Comparison of ENCODE assay signal across 19 cellular contexts in genomic region chr14:51602176-51602759, GRCh38. TPM values are rescaled to one million over a fixed set of nuclear protein-coding genes. Genes with fewer than 3 reads are reported as not detected.
A peak's percentile ranks its signal among the peaks of the same experiment; 100 is the strongest.
DNase-seq lines count a peak whose midpoint lies in the region; ATAC-seq and TF ChIP-seq lines count a peak whose summit lies in the region.
"Had no signal": no experiment of that assay in that cellular context is flagged by ENCODE, and none has a peak within 500 bp of the region (broad histone marks: within the 10 kb centered on the region; RNA-seq: fewer than 3 reads in every experiment).

No MANE protein-coding gene starts in this region.

- H2AK5ac ChIP-seq in mesenchymal stem cell (ENCODE audit: low read length, severe bottlenecking), result no peak overlapping the region

- no peak overlapping the region for H2BK5ac ChIP-seq in mesenchymal stem cell (ENCODE audit: low read depth, low read length, poor library complexity, severe bottlenecking)

- H3K23ac ChIP-seq in mesenchymal stem cell (ENCODE audit: low read length in 2 of 2), result no peak overlapping the region

- CTCF ChIA-PET in PC-3 (lab: Charles Lee), result no interaction called here

- H3K27me3 ChIP-seq in PC-3 (ENCODE audit: low read length) (no peaks in the 10 kb centered on the region), mesenchymal stem cell (ENCODE audit: control insufficient read depth in 1 of 2, insufficient read depth in 1 of 2, low read length in 2 of 2) (no peaks in the 10 kb centered on the region)
- H3K27me3 ChIP-seq: SJCRH30 had no signal

- H2BK15ac ChIP-seq in mesenchymal stem cell (ENCODE audit: low read depth, poor library complexity, severe bottlenecking), result no peak overlapping the region

- H3K4me3 ChIP-seq in PC-3 (ENCODE audit: low read length), result no peak overlapping the region
- H3K4me3 ChIP-seq in mesenchymal stem cell (ENCODE audit: insufficient read depth in 1 of 2, low read depth in 1 of 2, low read length in 2 of 2), result no peak overlapping the region
- H3K4me3 ChIP-seq: PC-9, SJCRH30 had no signal

- peak; percentile 53 for DNase-seq in EH (ENCODE audit: low read depth)
- peak; percentile 30 for DNase-seq in HCEC 1CT
- no peak for DNase-seq in PC-3
- DNase-seq in mesenchymal stem cell, result no peak
- no peak for DNase-seq in left ventricle myocardium superior
- DNase-seq in activated CD4-positive, CD25-positive, alpha-beta regulatory T cell treated with anti-CD3 and anti-CD28 coated beads, Interleukin-2, amount 50 U/mL, for 72 hours, result no peak
- DNase-seq: Calu3; CD4-positive, alpha-beta memory T cell; EL; GOT3; NCI-H1417; NCI-H187; NCI-H2107; NCI-H526; PC-9; SJCRH30 had no signal

- H3K9me3 ChIP-seq in PC-3 (ENCODE audit: low read length) (no peaks in the 10 kb centered on the region), mesenchymal stem cell (ENCODE audit: control insufficient read depth, low read length) (no peaks in the 10 kb centered on the region)
- H3K9me3 ChIP-seq: SJCRH30 had no signal

- H3K9ac ChIP-seq in PC-3 (ENCODE audit: low read length) (no peak overlapping the region), mesenchymal stem cell (ENCODE audit: low read length) (peak overlapping the region; percentile 6)
- H3K9ac ChIP-seq: KMS-11 had no signal

- H3K36me3 ChIP-seq in PC-3 (ENCODE audit: low read depth, low read length) (no peaks in the 10 kb centered on the region), mesenchymal stem cell (ENCODE audit: control insufficient read depth in 1 of 2, insufficient read depth in 2 of 2, low read depth in 1 of 2, low read length in 2 of 2) (no peaks in the 10 kb centered on the region)
- H3K36me3 ChIP-seq: SJCRH30 had no signal

- no peak overlapping the region for H2BK12ac ChIP-seq in mesenchymal stem cell (ENCODE audit: low read length in 2 of 2)

- no peak overlapping the region for H4K91ac ChIP-seq in mesenchymal stem cell (ENCODE audit: low read length)

- 0 out of 2 replicates have a peak, but pooled peaks have one; percentile 37 for ATAC-seq in PC-3
- no peak for ATAC-seq in GM18505 (IDR thresholded peaks at IDR 0.05; ENCODE audit: unreplicated experiment)
- ATAC-seq in stimulated activated memory B cell treated with anti-CD40 and anti-IgM and Interleukin-4, amounts not matched to agents 10 μg/mL and 1 μg/mL and 100 μg/mL, for 72 hours, result no peak
- no peak for ATAC-seq in left ventricle myocardium superior

- H3K27ac ChIP-seq in PC-3 (ENCODE audit: low read length) (no peak overlapping the region), mesenchymal stem cell (ENCODE audit: low read length, poor library complexity, severe bottlenecking) (no peak overlapping the region)
- H3K27ac ChIP-seq: KMS-11, PC-9, SJCRH30 had no signal

- H3K36me3 Mint-ChIP-seq in stimulated activated memory B cell treated with anti-CD40 and anti-IgM and Interleukin-4, amounts not matched to agents 10 μg/mL and 1 μg/mL and 100 μg/mL, for 72 hours, result no peaks in the 10 kb centered on the region
- H3K36me3 Mint-ChIP-seq: CD4-positive, alpha-beta memory T cell had no signal

- no peaks in the 10 kb centered on the region for H3K4me1 Mint-ChIP-seq in stimulated activated memory B cell treated with anti-CD40 and anti-IgM and Interleukin-4, amounts not matched to agents 10 μg/mL and 1 μg/mL and 100 μg/mL, for 72 hours
- H3K4me1 Mint-ChIP-seq: CD4-positive, alpha-beta memory T cell had no signal

- H3K9me3 Mint-ChIP-seq in stimulated activated memory B cell treated with anti-CD40 and anti-IgM and Interleukin-4, amounts not matched to agents 10 μg/mL and 1 μg/mL and 100 μg/mL, for 72 hours, result no peaks in the 10 kb centered on the region

- no peak overlapping the region for H4K8ac ChIP-seq in mesenchymal stem cell (ENCODE audit: low read length)

- H3K79me1 ChIP-seq in mesenchymal stem cell (replicated peaks; ENCODE audit: low read length, poor library complexity, severe bottlenecking), result peaks cover 2% of the 10 kb centered on the region

- intact Hi-C loops in PC-3 (cut with micrococcal nuclease), result no loop called here
- intact Hi-C loops in left ventricle myocardium superior (cut with micrococcal nuclease), result no loop called here

- H3F3A ChIP-seq in PC-3 (ENCODE audit: low read length, unreplicated experiment), result no peaks in the 10 kb centered on the region

- no peak overlapping the region for H2BK120ac ChIP-seq in mesenchymal stem cell (ENCODE audit: low read depth, low read length)

- 89% methylated on average over 1 of the region's 1 CpG for whole genome bisulfite sequencing in mesenchymal stem cell

- no peak overlapping the region for H3K4me2 ChIP-seq in PC-3 (ENCODE audit: low read length)
- no peak overlapping the region for H3K4me2 ChIP-seq in mesenchymal stem cell (ENCODE audit: low read length, poor library complexity, severe bottlenecking)
- H3K4me2 ChIP-seq: KMS-11, PC-9 had no signal

- no peak overlapping the region for H3K18ac ChIP-seq in mesenchymal stem cell (ENCODE audit: low read depth in 1 of 2, low read length in 2 of 2)

- TF ChIP-seq CTCF in PC-3 (conservative IDR thresholded peaks at IDR 0.05; ENCODE audit: low read depth, low read length), result no peak

- no TSS peak for BruUV-seq in PC-3 (replicated peaks; lab: Mats Ljungman, UMichigan)

- no peak overlapping the region for H3K4ac ChIP-seq in mesenchymal stem cell (ENCODE audit: low read depth in 1 of 2, low read length in 2 of 2)

- no peaks in the 10 kb centered on the region for H4K20me1 ChIP-seq in PC-3 (ENCODE audit: low read length)

- H3K27me3 Mint-ChIP-seq in stimulated activated memory B cell treated with anti-CD40 and anti-IgM and Interleukin-4, amounts not matched to agents 10 μg/mL and 1 μg/mL and 100 μg/mL, for 72 hours, result peaks cover 45% of the 10 kb centered on the region

- no peak overlapping the region for H3K27ac Mint-ChIP-seq in stimulated activated memory B cell treated with anti-CD40 and anti-IgM and Interleukin-4, amounts not matched to agents 10 μg/mL and 1 μg/mL and 100 μg/mL, for 72 hours
- H3K27ac Mint-ChIP-seq: CD4-positive, alpha-beta memory T cell had no signal

- H2AFZ ChIP-seq in PC-3 (ENCODE audit: low read length) (no peak overlapping the region), mesenchymal stem cell (ENCODE audit: low read depth, low read length) (no peak overlapping the region)
- H2AFZ ChIP-seq: PC-9 had no signal

- no peak for TF ChIP-seq POLR2A in GM18505 (IDR thresholded peaks at IDR 0.05; ENCODE audit: borderline replicate concordance, extremely low read depth, insufficient read depth, insufficient read length)

- H3K14ac ChIP-seq in mesenchymal stem cell (ENCODE audit: low read length in 2 of 2), result no peak overlapping the region

- no peaks in the 10 kb centered on the region for H3K79me2 ChIP-seq in PC-3 (ENCODE audit: low read length)

- H3K4me1 ChIP-seq in PC-3 (ENCODE audit: insufficient read depth, low read length), result no peaks in the 10 kb centered on the region
- H3K4me1 ChIP-seq in mesenchymal stem cell (ENCODE audit: control insufficient read depth, insufficient read depth, low read depth, low read length), result peaks cover 6% of the 10 kb centered on the region

- POLR2A ChIA-PET in PC-3 (lab: Charles Lee; ENCODE audit: unreplicated experiment), result no interaction called here

- no peaks in the 10 kb centered on the region for H3K9me2 ChIP-seq in PC-3 (replicated peaks; ENCODE audit: low read length)

- H3K4me3 Mint-ChIP-seq in stimulated activated memory B cell treated with anti-CD40 and anti-IgM and Interleukin-4, amounts not matched to agents 10 μg/mL and 1 μg/mL and 100 μg/mL, for 72 hours, result no peak overlapping the region
- H3K4me3 Mint-ChIP-seq: CD4-positive, alpha-beta memory T cell had no signal

RNA-seq across cellular contexts. Expression of gene FRMD6, which starts 49.4 kb away (rescaled TPM):
- total RNA-seq in PC-3 (2014; rRNA removed), result 88.3 and 103 TPM in 2 replicates
- polyA plus RNA-seq in mesenchymal stem cell (2013, experiment 1 of 2), result 92.4 TPM
- 92.2 TPM for polyA plus RNA-seq in mesenchymal stem cell (2013, experiment 2 of 2)
- 11.1 TPM for total RNA-seq in left ventricle myocardium superior

Comparison
In these comparisons a context has a peak if more than half of its experiments do, and no peak if none do; other contexts are left out.
1. DNase-seq: peak in EH (single experiment) and HCEC 1CT (single experiment); none in PC-3 (single experiment), mesenchymal stem cell (single experiment), left ventricle myocardium superior (single experiment) and activated CD4-positive, CD25-positive, alpha-beta regulatory T cell treated with anti-CD3 and anti-CD28 coated beads, Interleukin-2, amount 50 U/mL, for 72 hours (single experiment).